15 cellular contexts compared by ENCODE assay signal in the genomic region with DNA sequence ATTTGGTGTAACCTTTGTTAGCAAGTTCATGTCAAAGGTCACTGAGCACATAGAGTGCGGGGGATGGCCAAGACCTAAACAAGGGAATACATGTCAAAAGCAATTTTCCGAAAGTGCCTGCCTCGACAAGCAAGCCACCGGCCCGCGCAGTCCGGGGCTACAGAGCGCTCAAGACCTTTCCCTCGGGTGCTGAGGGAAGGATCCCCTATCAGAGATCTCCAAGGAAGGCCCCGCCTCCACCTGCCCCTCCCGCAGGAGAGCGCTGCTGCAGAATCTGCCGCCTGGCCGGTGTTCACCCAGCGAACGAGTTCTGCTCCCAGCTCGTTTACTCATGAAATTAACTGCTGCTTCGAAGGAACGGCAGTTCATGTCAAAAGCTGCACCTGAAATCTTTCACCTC.
DNase-seq lines count a peak whose midpoint lies in the region; ATAC-seq, FAIRE-seq and TF ChIP-seq lines count a peak whose summit lies in the region.
"Had no signal": no experiment of that assay in that cellular context is flagged by ENCODE, and none has a peak within 500 bp of the region (broad histone marks: within the 10 kb centered on the region; RNA-seq: fewer than 3 reads in every experiment).

No MANE protein-coding gene starts in this region.

- H3K4me2 ChIP-seq in mesendoderm (ENCODE audit: low read length) = peak overlapping the region; percentile 38

- no peak overlapping the region for H3K27ac ChIP-seq in mesendoderm (ENCODE audit: low read depth, low read length)
- H3K27ac ChIP-seq: Peyer's patch had no signal

- no peak overlapping the region for H4K8ac ChIP-seq in mesendoderm (ENCODE audit: low read depth, low read length)

- no peak overlapping the region for H3K9ac ChIP-seq in mesendoderm (ENCODE audit: low read length)

- H3K4me1 Mint-ChIP-seq in Calu3 (ENCODE audit: low read depth, unreplicated experiment) = no peaks in the 10 kb centered on the region
- H3K4me1 Mint-ChIP-seq: activated CD4-positive, alpha-beta T cell treated with anti-CD3 and anti-CD28 coated beads for 36 hours; T-helper 17 cell had no signal

- no peak overlapping the region for H3K18ac ChIP-seq in mesendoderm (ENCODE audit: low read length)

- peak; percentile 88 for FAIRE-seq in HTR-8/SVneo (lab: Jason Lieb, UNC)

- CTCF ChIA-PET in Calu3 (lab: Charles Lee) = no interaction called here

- no peak overlapping the region for H3K4ac ChIP-seq in mesendoderm (ENCODE audit: low read depth, low read length)

- H3K27ac Mint-ChIP-seq in Calu3 (ENCODE audit: unreplicated experiment) = no peak overlapping the region
- H3K27ac Mint-ChIP-seq: activated CD4-positive, alpha-beta T cell treated with anti-CD3 and anti-CD28 coated beads for 36 hours; T-helper 17 cell had no signal

- H3K4me3 ChIP-seq in mesendoderm (ENCODE audit: low read length) = no peak overlapping the region
- H3K4me3 ChIP-seq: Peyer's patch had no signal

- no peak overlapping the region for H2BK15ac ChIP-seq in mesendoderm (replicated peaks; ENCODE audit: low read depth)

- BruUV-seq in Calu3 (replicated peaks; lab: Mats Ljungman, UMichigan) = no TSS peak

- TF ChIP-seq CTCF in Calu3 (IDR thresholded peaks at IDR 0.05; ENCODE audit: unreplicated experiment) = no peak

- peaks cover 85% of the 10 kb centered on the region for H3K27me3 Mint-ChIP-seq in Calu3 (ENCODE audit: unreplicated experiment)

- intact Hi-C loops in Calu3 (cut with micrococcal nuclease; ENCODE audit: unreplicated experiment) = no loop called here

- H4K5ac ChIP-seq in mesendoderm (ENCODE audit: low read length) = no peak overlapping the region

- no peak for ATAC-seq in GM19023 (IDR thresholded peaks at IDR 0.05; ENCODE audit: unreplicated experiment)
- ATAC-seq: activated CD4-positive, alpha-beta T cell treated with anti-CD3 and anti-CD28 coated beads for 36 hours; T-helper 17 cell had no signal

- no peaks in the 10 kb centered on the region for H3K79me2 ChIP-seq in mesendoderm (ENCODE audit: control insufficient read depth, insufficient read depth, low read length)

- H2AK5ac ChIP-seq in mesendoderm (ENCODE audit: low read length) = no peak overlapping the region

- H2BK120ac ChIP-seq in mesendoderm (ENCODE audit: low read depth, low read length) = no peak overlapping the region

- no CpG with 5 or more reads among the region's 19 CpGs for WGBS in mesendoderm (ENCODE audit: extremely low coverage, insufficient coverage, low lambda C conversion rate)

- H3K79me1 ChIP-seq in mesendoderm (ENCODE audit: low read length) = no peaks in the 10 kb centered on the region

- DNase-seq in Calu3 (peak; percentile 23), HTR-8/SVneo (ENCODE audit: insufficient read length, low spot score) (peak; percentile 62), ecto neural progenitor cell (ENCODE audit: low spot score) (peak; percentile 82), mesendoderm (peak; percentile 71), EL (no peak), NK-92 (lab: John Stamatoyannopoulos, UW; ENCODE audit: unreplicated experiment) (no peak)
- DNase-seq in stimulated activated CD4-positive, alpha-beta T cell treated with anti-CD3 and anti-CD28 coated beads, Interleukin-15, amount 100 ng/mL, for 24 hours = no peak
- DNase-seq: activated CD4-positive, alpha-beta T cell treated with anti-CD3 and anti-CD28 coated beads for 36 hours; activated T-cell treated with anti-CD3 and anti-CD28 coated beads, Interleukin-2, amount 50 U/mL, for 1 hour; AML-193; cortex of kidney; Peyer's patch; stimulated activated CD4-positive, alpha-beta T cell treated with anti-CD3 and anti-CD28 coated beads, Interleukin-4, amount 100 ng/mL, for 1 hour; T-helper 17 cell had no signal

- H3K27me3 ChIP-seq in mesendoderm (ENCODE audit: insufficient read depth, low read length, poor library complexity) = no peaks in the 10 kb centered on the region
- H3K27me3 ChIP-seq: Peyer's patch had no signal

- no peaks in the 10 kb centered on the region for H3K36me3 ChIP-seq in mesendoderm (ENCODE audit: control insufficient read depth, insufficient read depth, low read length)
- H3K36me3 ChIP-seq: Peyer's patch had no signal

- H3K9me3 Mint-ChIP-seq in Calu3 (ENCODE audit: low read depth, unreplicated experiment) = no peaks in the 10 kb centered on the region

- H3K23ac ChIP-seq in mesendoderm (ENCODE audit: low read length) = no peak overlapping the region

- no peaks in the 10 kb centered on the region for H3K36me3 Mint-ChIP-seq in Calu3 (ENCODE audit: insufficient read depth, unreplicated experiment)

- no peak overlapping the region for H2BK5ac ChIP-seq in mesendoderm (ENCODE audit: low read length)

- H3K56ac ChIP-seq in mesendoderm (ENCODE audit: low read length) = peak overlapping the region; percentile 34

- no peaks in the 10 kb centered on the region for H3K4me1 ChIP-seq in mesendoderm (ENCODE audit: control insufficient read depth, low read depth, low read length)
- H3K4me1 ChIP-seq: Peyer's patch had no signal

- no peak overlapping the region for H3K4me3 Mint-ChIP-seq in Calu3 (ENCODE audit: low read depth, unreplicated experiment)
- H3K4me3 Mint-ChIP-seq: activated CD4-positive, alpha-beta T cell treated with anti-CD3 and anti-CD28 coated beads for 36 hours; T-helper 17 cell had no signal

Comparison
In these comparisons a context has a peak if more than half of its experiments do, and no peak if none do; other contexts are left out.
1. DNase-seq: peak in Calu3 (single experiment), HTR-8/SVneo (single experiment), ecto neural progenitor cell (single experiment) and mesendoderm (single experiment); none in stimulated activated CD4-positive, alpha-beta T cell treated with anti-CD3 and anti-CD28 coated beads, Interleukin-15, amount 100 ng/mL, for 24 hours (single experiment), EL (single experiment) and NK-92 (single experiment).